Comparison of ENCODE assay signal across 19 cellular contexts in the genomic region with DNA sequence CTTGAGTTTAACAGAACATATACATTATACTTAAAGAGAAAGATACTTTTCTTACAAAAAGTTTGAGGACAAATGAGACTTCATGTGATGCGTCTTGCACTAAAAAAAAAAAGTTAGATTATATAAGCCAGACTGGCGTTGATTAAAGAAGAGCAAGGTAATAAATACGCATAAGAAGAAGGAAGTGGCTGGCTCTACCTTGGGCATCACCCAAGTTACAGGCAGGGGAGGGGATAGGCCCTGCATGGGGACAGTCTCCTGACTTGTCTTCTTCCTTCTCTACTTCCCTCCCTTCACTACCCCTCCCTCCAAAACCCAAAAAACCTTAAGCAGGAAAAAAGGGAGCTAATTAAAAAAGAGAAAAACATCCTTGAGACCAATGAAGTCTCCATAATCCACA. TPM values are rescaled to one million over a fixed set of nuclear protein-coding genes. Genes with fewer than 3 reads are reported as not detected.
DNase-seq lines count a peak whose midpoint lies in the region; ATAC-seq lines count a peak whose summit lies in the region.
"Had no signal": no experiment of that assay in that cellular context is flagged by ENCODE, and none has a peak within 500 bp of the region (broad histone marks: within the 10 kb centered on the region; RNA-seq: fewer than 3 reads in every experiment).

No MANE protein-coding gene starts in this region.

- DNase-seq in stimulated activated naive CD4-positive, alpha-beta T cell (lab: John Stamatoyannopoulos, UW), result peak in 5 of 6 experiments; percentile 28 to 70 (median 63)
- no peak for DNase-seq in stimulated activated naive CD4-positive, alpha-beta T cell treated with Interleukin-2 at 50 U/mL for 16 hours (lab: John Stamatoyannopoulos, UW)
- no peak for DNase-seq in activated CD4-positive, alpha-beta memory T cell treated with anti-CD3 and anti-CD28 coated beads for 36 hours
- DNase-seq in effector CD4-positive, alpha-beta T cell, result peak; percentile 31
- no peak for DNase-seq in NCI-H526 treated with DMSO at 0.1 percent for 48 hours (lab: John Stamatoyannopoulos, UW)
- DNase-seq in H7, result no peak
- DNase-seq: anterior cingulate cortex, DMS53, gastrocnemius medialis, kidney glomerular epithelial cell, NCI-H748 treated with DMSO at 0.1 percent for 48 hours, right lobe of liver, tibial artery had no signal

- H3K4me3 ChIP-seq in H7 (ENCODE audit: insufficient read depth, low read depth, low read length), result no peak overlapping the region
- H3K4me3 ChIP-seq: gastrocnemius medialis, right lobe of liver, tibial artery had no signal

- no peak for ATAC-seq in GM19463 (IDR thresholded peaks at IDR 0.05; ENCODE audit: unreplicated experiment)
- ATAC-seq: gastrocnemius medialis, right lobe of liver, Right ventricle myocardium inferior had no signal

- peak overlapping the region; percentile 86 for H3K27ac Mint-ChIP-seq in activated CD4-positive, alpha-beta memory T cell treated with anti-CD3 and anti-CD28 coated beads for 36 hours

- CTCF ChIA-PET in activated CD4-positive, alpha-beta memory T cell treated with anti-CD3 and anti-CD28 coated beads for 36 hours (lab: Charles Lee), result interaction anchor here (1.0 to 4.5 kb wide), 3 partner anchors 11 to 87 kb away, joined by 3 to 28 read pairs (median 4); no protein-coding TSS in a partner anchor

- peak overlapping the region; percentile 7 for H3K4me3 Mint-ChIP-seq in activated CD4-positive, alpha-beta memory T cell treated with anti-CD3 and anti-CD28 coated beads for 36 hours

- no peaks in the 10 kb centered on the region for H3K27me3 ChIP-seq in H7 (ENCODE audit: control insufficient read depth, insufficient read depth, low read length)
- H3K27me3 ChIP-seq: right lobe of liver had no signal

- H3K9me3 Mint-ChIP-seq in activated CD4-positive, alpha-beta memory T cell treated with anti-CD3 and anti-CD28 coated beads for 36 hours, result no peaks in the 10 kb centered on the region

- H3K36me3 Mint-ChIP-seq in activated CD4-positive, alpha-beta memory T cell treated with anti-CD3 and anti-CD28 coated beads for 36 hours, result no peaks in the 10 kb centered on the region

- H3K36me3 ChIP-seq in H7 (replicated peaks; ENCODE audit: control insufficient read depth, insufficient read depth, low read length), result no peaks in the 10 kb centered on the region
- H3K36me3 ChIP-seq: gastrocnemius medialis, right lobe of liver, tibial artery had no signal

- H3K27me3 Mint-ChIP-seq in activated CD4-positive, alpha-beta memory T cell treated with anti-CD3 and anti-CD28 coated beads for 36 hours, result no peaks in the 10 kb centered on the region

- intact Hi-C loops in activated CD4-positive, alpha-beta memory T cell treated with anti-CD3 and anti-CD28 coated beads for 36 hours (cut with micrococcal nuclease), result loop anchor here (5.0 to 10.0 kb wide), 3 partner anchors 36 to 407 kb away; partner anchors contain the start of genes ADSL and GRAP2

- H3K4me1 Mint-ChIP-seq in activated CD4-positive, alpha-beta memory T cell treated with anti-CD3 and anti-CD28 coated beads for 36 hours (ENCODE audit: low read depth), result peaks cover 91% of the 10 kb centered on the region

- POLR2A ChIA-PET in activated CD4-positive, alpha-beta memory T cell treated with anti-CD3 and anti-CD28 coated beads for 36 hours (lab: Charles Lee), result no interaction called here

RNA-seq across cellular contexts. Expression of gene TMA7B, which starts 22.3 kb away (rescaled TPM):
- total RNA-seq in activated CD4-positive, alpha-beta memory T cell treated with anti-CD3 and anti-CD28 coated beads for 36 hours, result 1 to 10 TPM in 1 of 2 experiments, under 1 TPM in 1; 0.86 to 1.1 TPM
- total RNA-seq in H7 (2014; rRNA removed; shearing (Covaris generic)), result not detected in 2 replicates
- total RNA-seq: gastrocnemius medialis, mammary epithelial cell, myocyte, OCI-LY7, osteocyte, Right ventricle myocardium inferior had no signal

RNA-seq across cellular contexts. Expression of gene GRAP2, which starts 37.0 kb away (rescaled TPM):
- total RNA-seq in activated CD4-positive, alpha-beta memory T cell treated with anti-CD3 and anti-CD28 coated beads for 36 hours, result 10 to 100 TPM; 37.7 to 38.1 TPM
- 0.45 and 0.52 TPM in 2 replicates for total RNA-seq in H7 (2014; rRNA removed; shearing (Covaris generic))
- total RNA-seq: myocyte, OCI-LY7, osteocyte had no signal

RNA-seq across cellular contexts. Expression of gene ENTHD1, which starts 44.3 kb away (rescaled TPM):
- total RNA-seq in activated CD4-positive, alpha-beta memory T cell treated with anti-CD3 and anti-CD28 coated beads for 36 hours, result under 1 TPM; 0.41 to 0.95 TPM
- not detected in 2 replicates for total RNA-seq in H7 (2014; rRNA removed; shearing (Covaris generic))
- total RNA-seq: gastrocnemius medialis, mammary epithelial cell, myocyte, OCI-LY7, osteocyte, right lobe of liver, Right ventricle myocardium inferior had no signal

RNA-seq across cellular contexts. Expression of gene FAM83F, which starts 56.9 kb away (rescaled TPM):
- under 1 TPM; 0.26 to 0.41 TPM for total RNA-seq in activated CD4-positive, alpha-beta memory T cell treated with anti-CD3 and anti-CD28 coated beads for 36 hours
- total RNA-seq in H7 (2014; rRNA removed; shearing (Covaris generic)), result 28.1 and 34.4 TPM in 2 replicates
- total RNA-seq: myocyte, OCI-LY7, osteocyte had no signal

Comparison
In these comparisons a context has a peak if more than half of its experiments do, and no peak if none do; other contexts are left out.
1. DNase-seq: peak in stimulated activated naive CD4-positive, alpha-beta T cell (5 of 6) and effector CD4-positive, alpha-beta T cell (single experiment); none in stimulated activated naive CD4-positive, alpha-beta T cell treated with Interleukin-2 at 50 U/mL for 16 hours (single experiment), activated CD4-positive, alpha-beta memory T cell treated with anti-CD3 and anti-CD28 coated beads for 36 hours (single experiment), NCI-H526 treated with DMSO at 0.1 percent for 48 hours (single experiment) and H7 (single experiment).
2. RNA of gene GRAP2, which starts 37.0 kb away (total RNA-seq): 37.7 to 38.1 TPM in activated CD4-positive, alpha-beta memory T cell treated with anti-CD3 and anti-CD28 coated beads for 36 hours; 0.45 to 0.52 TPM in H7; every median in the first group is over 10 times any median in the second.